ENCODE assay signal across 27 cellular contexts in the genomic region with DNA sequence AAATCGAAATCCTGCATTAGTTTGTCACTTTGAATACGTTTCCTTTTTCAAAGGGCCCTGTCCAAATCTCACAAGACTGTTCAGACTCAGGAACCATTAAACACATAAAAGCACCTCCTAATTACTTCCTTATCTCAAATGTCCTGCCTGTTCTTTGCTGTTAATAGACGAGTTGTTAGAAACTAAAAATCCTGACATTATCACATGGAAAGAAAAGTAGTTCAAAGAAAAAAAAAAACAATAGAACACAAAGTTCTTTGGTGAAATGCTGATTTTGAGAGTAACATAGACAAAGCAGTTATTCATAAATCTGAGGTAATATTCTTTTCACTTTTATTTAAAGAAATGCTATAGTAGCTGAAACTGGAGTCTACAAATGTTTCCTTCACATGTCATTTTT.
"Had no signal": no experiment of that assay in that cellular context is flagged by ENCODE, and none has a peak within 500 bp of the region (broad histone marks: within the 10 kb centered on the region; RNA-seq: fewer than 3 reads in every experiment).

No MANE protein-coding gene starts in this region.

- H3K27ac ChIP-seq: KMS-11, SJSA1 had no signal

- ATAC-seq: activated CD4-positive, CD25-positive, alpha-beta regulatory T cell treated with anti-CD3 and anti-CD28 coated beads, Interleukin-2, amount 50 U/mL, for 24 hours; activated CD8-positive, alpha-beta memory T cell treated with anti-CD3 and anti-CD28 coated beads, Interleukin-2, amount 10 ng/mL, durations not matched to agents 7 days and 5 days; PC-3 had no signal

- H3K4me3 ChIP-seq: MG63, SJSA1 had no signal

- H3K36me3 ChIP-seq: MG63, SJSA1 had no signal

- H3K4me1 Mint-ChIP-seq: activated CD8-positive, alpha-beta memory T cell treated with anti-CD3 and anti-CD28 coated beads, Interleukin-2, amount 10 ng/mL, durations not matched to agents 7 days and 5 days had no signal

- H3K36me3 Mint-ChIP-seq: activated naive CD8-positive, alpha-beta T cell treated with anti-CD3 and anti-CD28 coated beads for 36 hours had no signal

- DNase-seq: activated CD4-positive, alpha-beta T cell treated with anti-CD3 and anti-CD28 coated beads for 4 hours; activated CD4-positive, alpha-beta T cell treated with anti-CD3 and anti-CD28 coated beads, Interleukin-2, amount 50 U/mL, for 48 hours; activated CD8-positive, alpha-beta memory T cell treated with anti-CD3 and anti-CD28 coated beads, Interleukin-2, amount 10 ng/mL, durations not matched to agents 7 days and 5 days; activated effector memory CD4-positive, alpha-beta T cell treated with anti-CD3 and anti-CD28 coated beads, Interleukin-2, amount 50 U/mL, for 16 hours; activated naive CD4-positive, alpha-beta T cell treated with Interleukin-2 at 50 U/mL for 16 hours; activated naive CD8-positive, alpha-beta T cell treated with anti-CD3 and anti-CD28 coated beads for 36 hours; activated T-cell treated with anti-CD3 and anti-CD28 coated beads, Interleukin-2, amount 50 U/mL, for 24 hours; anterior cingulate cortex; MG63; MV-4-11; NCI-H1092 treated with DMSO at 0.1 percent for 48 hours; NCI-H1417 treated with DMSO at 0.1 percent for 48 hours; NCI-H1694; NCI-H2029 treated with DMSO at 0.1 percent for 48 hours; NCI-H345; NCI-H510A; NCI-H526 treated with DMSO at 0.1 percent for 48 hours; NCI-H82; NK-92 treated with Interleukin-12 subunit alpha and Interleukin-12 subunit beta, amount 100 ng/mL, for 24 hours; PC-3; SHP77; T-helper 9 cell had no signal

- H3K27me3 Mint-ChIP-seq: activated CD8-positive, alpha-beta memory T cell treated with anti-CD3 and anti-CD28 coated beads, Interleukin-2, amount 10 ng/mL, durations not matched to agents 7 days and 5 days; activated naive CD8-positive, alpha-beta T cell treated with anti-CD3 and anti-CD28 coated beads for 36 hours; activated T-cell treated with anti-CD3 and anti-CD28 coated beads, Interleukin-2, amount 50 U/mL, for 24 hours had no signal

- H3K9me3 Mint-ChIP-seq: activated T-cell treated with anti-CD3 and anti-CD28 coated beads, Interleukin-2, amount 50 U/mL, for 24 hours had no signal

- H3K4me3 Mint-ChIP-seq: activated CD8-positive, alpha-beta memory T cell treated with anti-CD3 and anti-CD28 coated beads, Interleukin-2, amount 10 ng/mL, durations not matched to agents 7 days and 5 days; activated naive CD8-positive, alpha-beta T cell treated with anti-CD3 and anti-CD28 coated beads for 36 hours; activated T-cell treated with anti-CD3 and anti-CD28 coated beads, Interleukin-2, amount 50 U/mL, for 24 hours; activated T-helper 1 cell treated with anti-CD3 and anti-CD28 coated beads, Interleukin-12 subunit alpha, Interleukin-12 subunit beta, Interleukin-2, Interleukin-4 antibody, amounts not matched to agents 30 ng/mL and 10 ng/mL and 1 ng/mL, durations not matched to agents 14 hours and 24 hours and 36 hours; T-helper 1 cell treated with Interleukin-12 subunit alpha and Interleukin-12 subunit beta and Interleukin-4 antibody, amounts not matched to agents 30 μg/mL and 1 μg/mL, for 36 hours had no signal

- H3K27me3 ChIP-seq: MG63, SJSA1 had no signal

- H3K27ac Mint-ChIP-seq: activated CD8-positive, alpha-beta memory T cell treated with anti-CD3 and anti-CD28 coated beads, Interleukin-2, amount 10 ng/mL, durations not matched to agents 7 days and 5 days; activated naive CD8-positive, alpha-beta T cell treated with anti-CD3 and anti-CD28 coated beads for 36 hours; activated T-cell treated with anti-CD3 and anti-CD28 coated beads, Interleukin-2, amount 50 U/mL, for 24 hours; activated T-helper 1 cell treated with anti-CD3 and anti-CD28 coated beads, Interleukin-12 subunit alpha, Interleukin-12 subunit beta, Interleukin-2, Interleukin-4 antibody, amounts not matched to agents 30 ng/mL and 10 ng/mL and 1 ng/mL, durations not matched to agents 14 hours and 24 hours and 36 hours; T-helper 1 cell treated with Interleukin-12 subunit alpha and Interleukin-12 subunit beta and Interleukin-4 antibody, amounts not matched to agents 30 μg/mL and 1 μg/mL, for 36 hours had no signal

- H3K9me3 ChIP-seq: MG63, SJSA1 had no signal
